Comparison of ENCODE assay signal across 9 cellular contexts in the genomic region with DNA sequence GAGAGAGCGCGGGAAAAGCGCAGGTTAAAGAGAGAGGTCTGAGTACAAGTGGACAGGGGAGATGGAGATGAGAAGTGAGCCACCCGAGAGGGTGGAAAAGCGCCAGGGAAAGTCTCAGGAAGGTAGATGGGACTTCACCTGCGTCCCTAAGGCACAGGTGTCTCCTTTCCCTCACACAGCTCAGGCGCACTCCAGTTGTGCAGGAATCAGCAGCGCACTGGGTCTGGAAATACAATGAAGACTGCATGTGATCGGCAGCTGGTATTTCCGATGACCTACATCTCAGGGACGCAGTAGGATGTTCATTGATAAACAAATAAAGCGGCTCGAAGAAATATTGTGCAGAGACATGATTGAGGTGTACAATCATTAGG. TPM values are rescaled to one million over a fixed set of nuclear protein-coding genes. Genes with fewer than 3 reads are reported as not detected.
DNase-seq lines count a peak whose midpoint lies in the region; ATAC-seq and TF ChIP-seq lines count a peak whose summit lies in the region.
"Had no signal": no experiment of that assay in that cellular context is flagged by ENCODE, and none has a peak within 500 bp of the region (broad histone marks: within the 10 kb centered on the region; RNA-seq: fewer than 3 reads in every experiment).

No MANE protein-coding gene starts in this region.

- H3K4me3 ChIP-seq in adrenal gland: peak overlapping the region in 3 of 4 donors; percentile 15 to 56 (median 33)

- peak overlapping the region; percentile 74 for H3K27ac Mint-ChIP-seq in neural crest cell (ENCODE audit: unreplicated experiment)
- H3K27ac Mint-ChIP-seq in activated naive CD4-positive, alpha-beta T cell treated with anti-CD3 and anti-CD28 coated beads, Interleukin-2, amount 10 ng/mL, durations not matched to agents 7 days and 5 days: no peak overlapping the region

- H3K4me1 Mint-ChIP-seq in neural crest cell: peaks cover 23% of the 10 kb centered on the region
- no peaks in the 10 kb centered on the region for H3K4me1 Mint-ChIP-seq in activated naive CD4-positive, alpha-beta T cell treated with anti-CD3 and anti-CD28 coated beads, Interleukin-2, amount 10 ng/mL, durations not matched to agents 7 days and 5 days

- no peaks in the 10 kb centered on the region for H3K9me3 ChIP-seq in adrenal gland (replicated peaks in 1 of 3)

- ATAC-seq in GM18508 (IDR thresholded peaks at IDR 0.05; ENCODE audit: insufficient read depth, unreplicated experiment) (peak; percentile 1), HG02571 (IDR thresholded peaks at IDR 0.05; ENCODE audit: unreplicated experiment) (peak; percentile 2)

- in situ Hi-C loops in G401 (cut with HindIII; ENCODE audit: low sequenced_read_pairs): no loop called here

- CTCF ChIA-PET in activated naive CD4-positive, alpha-beta T cell treated with anti-CD3 and anti-CD28 coated beads, Interleukin-2, amount 10 ng/mL, durations not matched to agents 7 days and 5 days (lab: Charles Lee): interaction anchor here (0.7 kb wide), 1 partner anchor 18 kb away, joined by 3 read pairs; no protein-coding TSS in a partner anchor

- peaks cover 26% of the 10 kb centered on the region for H3K27me3 Mint-ChIP-seq in neural crest cell (ENCODE audit: low read depth)
- H3K27me3 Mint-ChIP-seq in activated naive CD4-positive, alpha-beta T cell treated with anti-CD3 and anti-CD28 coated beads, Interleukin-2, amount 10 ng/mL, durations not matched to agents 7 days and 5 days: peaks cover 16% of the 10 kb centered on the region

- no peaks in the 10 kb centered on the region for H3K36me3 Mint-ChIP-seq in neural crest cell (ENCODE audit: low read depth)
- no peaks in the 10 kb centered on the region for H3K36me3 Mint-ChIP-seq in activated naive CD4-positive, alpha-beta T cell treated with anti-CD3 and anti-CD28 coated beads, Interleukin-2, amount 10 ng/mL, durations not matched to agents 7 days and 5 days

- WGBS in adrenal gland, 4 donors: 1 to 2% (median 2%) methylated on average over 12 to 13 of the region's 13 CpGs

- no peaks in the 10 kb centered on the region for H3K27me3 ChIP-seq in adrenal gland

- DNase-seq in adrenal gland (peak in 2 of 7 donors; percentile 19 to 50), neural crest cell (ENCODE audit: low read depth, low spot score) (no peak), NCI-H1694 (lab: John Stamatoyannopoulos, UW) (no peak), LoVo (ENCODE audit: low spot score) (no peak), G401 (ENCODE audit: low spot score) (no peak)
- no peak for DNase-seq in activated naive CD4-positive, alpha-beta T cell treated with anti-CD3 and anti-CD28 coated beads, Interleukin-2, amount 10 ng/mL, durations not matched to agents 7 days and 5 days

- TF ChIP-seq POLR2A in adrenal gland (IDR thresholded peaks at IDR 0.05): no peak

- H3K4me1 ChIP-seq in adrenal gland (replicated peaks in 1 of 2): no peaks in the 10 kb centered on the region

- H3K36me3 ChIP-seq in adrenal gland (replicated peaks in 1 of 2): no peaks in the 10 kb centered on the region

- H3K27ac ChIP-seq in adrenal gland: no peak overlapping the region

- TF ChIP-seq CTCF in adrenal gland (IDR thresholded peaks at IDR 0.05) (no peak), neural crest cell (conservative IDR thresholded peaks at IDR 0.05) (no peak)

- intact Hi-C loops in adrenal gland (cut with DNase I): loop anchor here in 1 of 2 donors (10.0 kb wide), 1 partner anchor 482 kb away; no protein-coding TSS in a partner anchor

- H3K9me3 Mint-ChIP-seq in neural crest cell: no peaks in the 10 kb centered on the region
- no peaks in the 10 kb centered on the region for H3K9me3 Mint-ChIP-seq in activated naive CD4-positive, alpha-beta T cell treated with anti-CD3 and anti-CD28 coated beads, Interleukin-2, amount 10 ng/mL, durations not matched to agents 7 days and 5 days

- H3K4me3 Mint-ChIP-seq in neural crest cell: peak overlapping the region; percentile 93
- no peak overlapping the region for H3K4me3 Mint-ChIP-seq in activated naive CD4-positive, alpha-beta T cell treated with anti-CD3 and anti-CD28 coated beads, Interleukin-2, amount 10 ng/mL, durations not matched to agents 7 days and 5 days

RNA-seq across cellular contexts. Expression of a gene that starts 0.4 kb away (rescaled TPM):
- 1 to 10 TPM in 7 of 8 donors, under 1 TPM in 1; 0.42 to 4.7 (median 3.0) TPM for total RNA-seq in adrenal gland
- polyA plus RNA-seq in adrenal gland: 1 to 10 TPM in 1 of 3 donors, under 1 TPM in 2; 0.64 to 1.0 (median 0.81) TPM
- total RNA-seq in neural crest cell: 7.0 and 7.3 TPM in 2 replicates
- not detected in 2 replicates for total RNA-seq in G401 (2014; rRNA removed; shearing (Covaris generic))
- total RNA-seq: NCI-H460 had no signal
